Comparison of ENCODE assay signal across 21 cellular contexts in the genomic region with DNA sequence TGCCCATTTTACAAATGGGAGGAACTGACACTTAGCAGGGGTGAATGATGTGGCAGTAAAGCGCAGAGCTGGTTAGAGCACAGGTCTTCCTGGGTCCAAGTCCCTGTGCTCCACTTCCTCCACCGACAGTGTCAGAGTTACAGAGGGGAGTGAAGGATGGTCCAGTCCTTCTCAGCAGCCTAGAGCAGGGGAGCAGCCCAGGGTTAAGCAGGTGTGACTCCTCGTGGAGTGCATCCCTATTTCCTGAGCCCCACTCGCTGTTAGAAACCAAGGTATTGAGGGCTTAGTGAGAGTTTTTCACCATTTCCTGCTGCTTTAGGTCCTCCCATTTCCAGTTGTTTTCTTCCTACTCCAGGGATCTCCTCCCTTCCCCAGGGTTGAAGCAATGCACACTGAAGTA.
"Had no signal": no experiment of that assay in that cellular context is flagged by ENCODE, and none has a peak within 500 bp of the region (broad histone marks: within the 10 kb centered on the region; RNA-seq: fewer than 3 reads in every experiment).

No MANE protein-coding gene starts in this region.

- H3K27me3 Mint-ChIP-seq: effector memory CD8-positive, alpha-beta T cell; naive thymus-derived CD8-positive, alpha-beta T cell; stimulated activated naive B cell treated with anti-CD40 and anti-IgM and Interleukin-4, amounts not matched to agents 10 μg/mL and 1 μg/mL and 100 μg/mL, for 72 hours; stimulated activated naive CD8-positive, alpha-beta T cell treated with anti-CD3 and anti-CD28 coated beads, Interleukin-15, Interleukin-2, amounts not matched to agents 100 ng/mL and 50 ng/mL, for 24 hours had no signal

- H3K27ac Mint-ChIP-seq: stimulated activated naive B cell treated with anti-CD40 and anti-IgM and Interleukin-4, amounts not matched to agents 10 μg/mL and 1 μg/mL and 100 μg/mL, for 72 hours; stimulated activated naive CD8-positive, alpha-beta T cell treated with anti-CD3 and anti-CD28 coated beads, Interleukin-15, Interleukin-2, amounts not matched to agents 100 ng/mL and 50 ng/mL, for 24 hours had no signal

- H3K4me1 Mint-ChIP-seq: naive thymus-derived CD8-positive, alpha-beta T cell; stimulated activated naive B cell treated with anti-CD40 and anti-IgM and Interleukin-4, amounts not matched to agents 10 μg/mL and 1 μg/mL and 100 μg/mL, for 72 hours had no signal

- H3K9me3 Mint-ChIP-seq: effector memory CD8-positive, alpha-beta T cell; stimulated activated naive CD8-positive, alpha-beta T cell treated with anti-CD3 and anti-CD28 coated beads, Interleukin-15, Interleukin-2, amounts not matched to agents 100 ng/mL and 50 ng/mL, for 24 hours had no signal

- H3K4me1 ChIP-seq: lower lobe of right lung, spleen, suprapubic skin, upper lobe of right lung, uterus had no signal

- H3K9me3 ChIP-seq: lower lobe of right lung, psoas muscle, spleen, suprapubic skin, transverse colon, upper lobe of right lung, uterus had no signal

- H3K36me3 ChIP-seq: uterus had no signal

- H3K4me3 ChIP-seq: lower lobe of right lung, psoas muscle, skin epidermis, spleen, suprapubic skin, transverse colon, upper lobe of right lung, uterus had no signal

- ATAC-seq: effector memory CD8-positive, alpha-beta T cell; left ventricle myocardium superior; lower lobe of right lung; naive thymus-derived CD8-positive, alpha-beta T cell; psoas muscle; stimulated activated naive B cell treated with anti-CD40 and anti-IgM and Interleukin-4, amounts not matched to agents 10 μg/mL and 1 μg/mL and 100 μg/mL, for 72 hours; upper lobe of right lung had no signal

- H3K27me3 ChIP-seq: spleen, suprapubic skin, transverse colon, upper lobe of right lung, uterus had no signal

- H3K27ac ChIP-seq: lower lobe of right lung, psoas muscle, skin epidermis, spleen, suprapubic skin, transverse colon, upper lobe of right lung, uterus had no signal

- FAIRE-seq: endometrium, frontal cortex, keratinocyte had no signal

- DNase-seq: cortex of kidney; effector memory CD8-positive, alpha-beta T cell; hypothalamus; left ventricle myocardium superior; lower lobe of right lung; naive thymus-derived CD8-positive, alpha-beta T cell; nucleus accumbens; psoas muscle; right cardiac atrium; spleen; stimulated activated CD4-positive, alpha-beta T cell treated with anti-CD3 and anti-CD28 coated beads, Interleukin-4, amount 100 ng/mL, for 4 hours; stimulated activated naive B cell treated with anti-CD40 and anti-IgM and Interleukin-4, amounts not matched to agents 10 μg/mL and 1 μg/mL and 100 μg/mL, for 72 hours; transverse colon; upper lobe of right lung; uterus had no signal

- H3K4me3 Mint-ChIP-seq: effector memory CD8-positive, alpha-beta T cell; naive thymus-derived CD8-positive, alpha-beta T cell; stimulated activated naive B cell treated with anti-CD40 and anti-IgM and Interleukin-4, amounts not matched to agents 10 μg/mL and 1 μg/mL and 100 μg/mL, for 72 hours; stimulated activated naive CD8-positive, alpha-beta T cell treated with anti-CD3 and anti-CD28 coated beads, Interleukin-15, Interleukin-2, amounts not matched to agents 100 ng/mL and 50 ng/mL, for 24 hours had no signal
